In genomic region chr7:143003393-143004051, GRCh38 we compare ENCODE assay signal across 8 cellular contexts. TPM values are rescaled to one million over a fixed set of nuclear protein-coding genes. Genes with fewer than 3 reads are reported as not detected.
A peak's percentile ranks its signal among the peaks of the same experiment; 100 is the strongest.
DNase-seq lines count a peak whose midpoint lies in the region; FAIRE-seq and TF ChIP-seq lines count a peak whose summit lies in the region.

No MANE protein-coding gene starts in this region.

- H3K4me1 Mint-ChIP-seq in brain = peaks cover 8% of the 10 kb centered on the region

- no peak for FAIRE-seq in HTR-8/SVneo (lab: Jason Lieb, UNC)

- H3K36me3 Mint-ChIP-seq in brain = no peaks in the 10 kb centered on the region

- H3K27me3 Mint-ChIP-seq in brain = no peaks in the 10 kb centered on the region

- H3K4me3 Mint-ChIP-seq in brain = peak overlapping the region in 4 of 5 experiments; percentile 33 to 68 (median 62)

- in situ Hi-C loops in Caki2 (cut with HindIII; ENCODE audit: low pct_unique_long_range_greater_than_20kb, low sequenced_read_pairs) = no loop called here

- peaks cover 0 to 2% (median 0%) of the 10 kb centered on the region in 5 experiments for H3K9me3 Mint-ChIP-seq in brain

- no peak overlapping the region for H3K27ac Mint-ChIP-seq in brain

- peak; percentile 30 for DNase-seq in Caki2 (ENCODE audit: low read depth)
- DNase-seq in GM19240 (ENCODE audit: insufficient read length, low spot score) = peak; percentile 47
- peak; percentile 32 for DNase-seq in HTR-8/SVneo (ENCODE audit: insufficient read length, low spot score)
- DNase-seq in SHP77 treated with DMSO at 0.1 percent for 48 hours (lab: John Stamatoyannopoulos, UW) = peak; percentile 11
- DNase-seq in iris pigment epithelial cell (ENCODE audit: low read depth) = peak; percentile 48
- DNase-seq in stimulated activated CD4-positive, alpha-beta T cell treated with anti-CD3 and anti-CD28 coated beads, Interleukin-2, amount 100 ng/mL, for 4 hours (ENCODE audit: low read depth) = peak; percentile 13
- no peak for DNase-seq in activated effector memory CD4-positive, alpha-beta T cell treated with anti-CD3 and anti-CD28 coated beads, Interleukin-2, amount 50 U/mL, for 16 hours

- TF ChIP-seq CTCF in brain (conservative IDR thresholded peaks at IDR 0.05) = peak; percentile 70 to 77

RNA-seq across cellular contexts. Expression of gene OR9A2, which starts 23.4 kb away (rescaled TPM):
- not detected in 2 replicates for total RNA-seq in Caki2 (2014; rRNA removed; shearing (Covaris generic); ENCODE audit: low replicate concordance)
- not detected for polyA plus RNA-seq in brain (ENCODE audit: insufficient read depth, low read depth, low replicate concordance)

RNA-seq across cellular contexts. Expression of gene KEL, which starts 41.4 kb away (rescaled TPM):
- total RNA-seq in Caki2 (2014; rRNA removed; shearing (Covaris generic); ENCODE audit: low replicate concordance) = not detected in 2 replicates
- 1.0 TPM for polyA plus RNA-seq in brain (ENCODE audit: insufficient read depth, low read depth, low replicate concordance)

RNA-seq across cellular contexts. Expression of gene OR6V1, which starts 48.6 kb away (rescaled TPM):
- total RNA-seq in Caki2 (2014; rRNA removed; shearing (Covaris generic); ENCODE audit: low replicate concordance) = not detected in 2 replicates
- polyA plus RNA-seq in brain (ENCODE audit: insufficient read depth, low read depth, low replicate concordance) = not detected
